ENCODE assay signal across 12 cellular contexts in the genomic region with DNA sequence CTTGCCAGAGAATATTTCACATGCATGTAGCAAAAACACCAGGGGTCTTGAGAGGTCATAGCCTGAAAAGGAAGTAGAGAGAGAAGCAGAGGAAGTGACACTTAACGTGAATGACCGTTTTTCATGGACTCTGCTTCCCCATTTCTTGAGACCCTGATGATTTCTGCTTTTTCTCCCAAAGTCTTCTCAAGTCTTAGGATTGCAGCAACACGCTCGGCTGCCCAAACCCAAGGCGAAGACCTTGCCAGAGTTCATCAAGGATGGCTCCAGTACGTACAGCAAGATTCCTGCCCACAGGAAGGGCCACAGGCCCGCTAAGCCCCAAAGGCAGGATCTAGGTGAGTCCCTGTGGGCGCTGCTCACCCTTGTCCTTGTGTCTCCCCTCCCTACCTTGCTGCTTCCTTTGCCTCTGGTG. TPM values are rescaled to one million over a fixed set of nuclear protein-coding genes. Genes with fewer than 3 reads are reported as not detected.
DNase-seq lines count a peak whose midpoint lies in the region; FAIRE-seq and TF ChIP-seq lines count a peak whose summit lies in the region.
"Had no signal": no experiment of that assay in that cellular context is flagged by ENCODE, and none has a peak within 500 bp of the region (broad histone marks: within the 10 kb centered on the region; RNA-seq: fewer than 3 reads in every experiment).

No MANE protein-coding gene starts in this region.

- H3K9ac ChIP-seq in duodenal mucosa (ENCODE audit: low read depth in 1 of 2, low read length in 2 of 2) = no peak overlapping the region
- H3K9ac ChIP-seq in kidney (ENCODE audit: low read length in 2 of 2) = no peak overlapping the region

- peaks cover 0 to 75% (median 12%) of the 10 kb centered on the region in 3 donors for H3K36me3 Mint-ChIP-seq in CD8-positive, alpha-beta memory T cell
- H3K36me3 Mint-ChIP-seq in neural crest cell (ENCODE audit: low read depth) = peaks cover 7% of the 10 kb centered on the region

- FAIRE-seq in kidney (lab: Jason Lieb, UNC) = no peak

- H3K4me3 Mint-ChIP-seq in CD8-positive, alpha-beta memory T cell = peak overlapping the region in 2 of 7 donors; percentile 33 to 81
- H3K4me3 Mint-ChIP-seq in neural crest cell = no peak overlapping the region

- POLR2A ChIA-PET in CD8-positive, alpha-beta memory T cell (lab: Charles Lee) = interaction anchor here (0.5 kb wide), 1 partner anchor 477 kb away, joined by 3 read pairs; no protein-coding TSS in a partner anchor

- H3K4me1 Mint-ChIP-seq in CD8-positive, alpha-beta memory T cell = peaks cover 39 to 61% (median 55%) of the 10 kb centered on the region in 3 donors
- no peaks in the 10 kb centered on the region for H3K4me1 Mint-ChIP-seq in neural crest cell

- H3K9me3 ChIP-seq in CD8-positive, alpha-beta memory T cell (ENCODE audit: low read length) = no peaks in the 10 kb centered on the region
- no peaks in the 10 kb centered on the region for H3K9me3 ChIP-seq in duodenal mucosa (ENCODE audit: control insufficient read depth in 1 of 2, low read length in 2 of 2)
- no peaks in the 10 kb centered on the region for H3K9me3 ChIP-seq in kidney (ENCODE audit: control insufficient read depth in 1 of 2, low read length in 2 of 2)

- H3K27ac ChIP-seq in CD8-positive, alpha-beta memory T cell (ENCODE audit: low read depth, low read length) = peak overlapping the region; percentile 42
- H3K27ac ChIP-seq in duodenal mucosa (ENCODE audit: low read depth, low read length) (peak overlapping the region; percentile 53), kidney (ENCODE audit: low read depth in 2 of 2, low read length in 2 of 2) (peak overlapping the region in 1 of 2 donors; percentile 70)
- H3K27ac ChIP-seq: foreskin keratinocyte had no signal

- H3K27ac Mint-ChIP-seq in CD8-positive, alpha-beta memory T cell = peak overlapping the region in 6 of 8 donors; percentile 29 to 97 (median 92)
- peak overlapping the region; percentile 67 for H3K27ac Mint-ChIP-seq in neural crest cell (ENCODE audit: unreplicated experiment)

- no peak for TF ChIP-seq CTCF in neural crest cell (conservative IDR thresholded peaks at IDR 0.05)
- no peak for TF ChIP-seq CTCF in kidney (IDR thresholded peaks at IDR 0.05; ENCODE audit: borderline replicate concordance, extremely low read depth, insufficient read depth)

- H3K27me3 ChIP-seq in CD8-positive, alpha-beta memory T cell (ENCODE audit: insufficient read depth, low read length, poor library complexity, severe bottlenecking) = no peaks in the 10 kb centered on the region
- no peaks in the 10 kb centered on the region for H3K27me3 ChIP-seq in duodenal mucosa (ENCODE audit: control insufficient read depth in 1 of 2, insufficient read depth in 2 of 2, low read length in 2 of 2)
- H3K27me3 ChIP-seq: foreskin keratinocyte had no signal

- H3K9me3 Mint-ChIP-seq in CD8-positive, alpha-beta memory T cell = no peaks in the 10 kb centered on the region
- no peaks in the 10 kb centered on the region for H3K9me3 Mint-ChIP-seq in neural crest cell

- intact Hi-C loops in kidney (cut with DNase I) = no loop called here

- H3K27me3 Mint-ChIP-seq in CD8-positive, alpha-beta memory T cell = no peaks in the 10 kb centered on the region
- no peaks in the 10 kb centered on the region for H3K27me3 Mint-ChIP-seq in neural crest cell (ENCODE audit: low read depth)

- H3K4me1 ChIP-seq in CD8-positive, alpha-beta memory T cell (ENCODE audit: insufficient read depth, low read length) = peaks cover 59% of the 10 kb centered on the region
- peaks cover 30 to 34% of the 10 kb centered on the region in 2 donors for H3K4me1 ChIP-seq in duodenal mucosa (ENCODE audit: control insufficient read depth in 1 of 2, insufficient read depth in 2 of 2, low read length in 2 of 2)
- H3K4me1 ChIP-seq in kidney (ENCODE audit: control insufficient read depth in 1 of 2, insufficient read depth in 1 of 2, low read depth in 1 of 2, low read length in 2 of 2) = no peaks in the 10 kb centered on the region
- H3K4me1 ChIP-seq: foreskin keratinocyte had no signal

- H3K36me3 ChIP-seq in CD8-positive, alpha-beta memory T cell (ENCODE audit: insufficient read depth, low read length) = peaks cover 16% of the 10 kb centered on the region
- H3K36me3 ChIP-seq in duodenal mucosa (ENCODE audit: control insufficient read depth in 1 of 2, insufficient read depth in 2 of 2, low read length in 2 of 2) (peaks cover 0 to 46% of the 10 kb centered on the region in 2 donors), kidney (ENCODE audit: control insufficient read depth in 1 of 2, insufficient read depth in 2 of 2, low read length in 2 of 2) (peaks cover 0 to 13% of the 10 kb centered on the region in 2 donors)

- no peak for DNase-seq in CD8-positive, alpha-beta memory T cell
- DNase-seq in NOMO-1 treated with dmso at 0.1 percent for 144 hours (lab: John Stamatoyannopoulos, UW; ENCODE audit: unreplicated experiment) (peak; percentile 82), neural crest cell (ENCODE audit: low read depth, low spot score) (no peak), NCI-H82 treated with DMSO at 0.1 percent for 48 hours (lab: John Stamatoyannopoulos, UW; ENCODE audit: unreplicated experiment) (no peak), T1000 (lab: John Stamatoyannopoulos, UW) (no peak), kidney (no peak)
- no peak for DNase-seq in stimulated activated CD4-positive, alpha-beta T cell treated with anti-CD3 and anti-CD28 coated beads, Interleukin-2, amount 100 ng/mL, for 24 hours
- DNase-seq: central memory CD4-positive, alpha-beta T cell; foreskin keratinocyte; NCI-H1930; stimulated activated CD4-positive, alpha-beta T cell treated with anti-CD3 and anti-CD28 coated beads, Interleukin-4, amount 100 ng/mL, for 24 hours had no signal

- no peak overlapping the region for H3K4me3 ChIP-seq in CD8-positive, alpha-beta memory T cell (ENCODE audit: low read length)
- no peak overlapping the region for H3K4me3 ChIP-seq in duodenal mucosa (ENCODE audit: low read depth in 1 of 2, low read length in 2 of 2)
- no peak overlapping the region for H3K4me3 ChIP-seq in kidney (ENCODE audit: low read length in 2 of 2)

- CTCF ChIA-PET in CD8-positive, alpha-beta memory T cell (lab: Charles Lee) = no interaction called here

RNA-seq across cellular contexts. Expression of a gene that starts 12.8 kb away (rescaled TPM):
- 10 to 100 TPM; 12.4 to 15.6 TPM for total RNA-seq in CD8-positive, alpha-beta memory T cell
- 63.3 TPM for polyA plus RNA-seq in CD8-positive, alpha-beta memory T cell
- total RNA-seq in neural crest cell = 5.5 and 5.7 TPM in 2 replicates
- 47.2 TPM for total RNA-seq in kidney
- 5.2 TPM for polyA plus RNA-seq in kidney (ENCODE audit: insufficient read depth, low read depth, low replicate concordance)

RNA-seq across cellular contexts. Expression of a gene that starts 29.3 kb away (rescaled TPM):
- 100 to 1,000 TPM; 115 to 118 TPM for total RNA-seq in CD8-positive, alpha-beta memory T cell
- 203 TPM for polyA plus RNA-seq in CD8-positive, alpha-beta memory T cell
- 63.0 and 72.1 TPM in 2 replicates for total RNA-seq in neural crest cell
- 36.0 TPM for total RNA-seq in kidney
- 32.6 TPM for polyA plus RNA-seq in kidney (ENCODE audit: insufficient read depth, low read depth, low replicate concordance)

RNA-seq across cellular contexts. Expression of a gene that starts 49.7 kb away (rescaled TPM):
- under 1 TPM in 1 of 2 experiments, not detected in 1; 0.27 TPM for total RNA-seq in CD8-positive, alpha-beta memory T cell
- not detected for polyA plus RNA-seq in CD8-positive, alpha-beta memory T cell
- not detected in 2 replicates for total RNA-seq in neural crest cell
- 9.7 TPM for total RNA-seq in kidney
- polyA plus RNA-seq in kidney (ENCODE audit: insufficient read depth, low read depth, low replicate concordance) = 5.9 TPM

RNA-seq across cellular contexts. Expression of a gene that starts 54.5 kb away (rescaled TPM):
- 10 to 100 TPM; 66.3 to 70.0 TPM for total RNA-seq in CD8-positive, alpha-beta memory T cell
- polyA plus RNA-seq in CD8-positive, alpha-beta memory T cell = 37.5 TPM
- total RNA-seq in neural crest cell (66.1 and 70.4 TPM in 2 replicates), kidney (38.6 TPM)
- polyA plus RNA-seq in kidney (ENCODE audit: insufficient read depth, low read depth, low replicate concordance) = 21.8 TPM
